ENCODE assay signal across 40 cellular contexts in genomic region chr6:87419266-87419665, GRCh38. TPM values are rescaled to one million over a fixed set of nuclear protein-coding genes. Genes with fewer than 3 reads are reported as not detected.
"Had no signal": no experiment of that assay in that cellular context is flagged by ENCODE, and none has a peak within 500 bp of the region (broad histone marks: within the 10 kb centered on the region; RNA-seq: fewer than 3 reads in every experiment).

No MANE protein-coding gene starts in this region.

- ATAC-seq: activated naive CD4-positive, alpha-beta T cell treated with anti-CD3 and anti-CD28 coated beads, Interleukin-2, amount 50 U/mL, for 72 hours; activated naive CD8-positive, alpha-beta T cell treated with anti-CD3 and anti-CD28 coated beads, Interleukin-2, amount 50 U/mL, for 24 hours; activated T-cell treated with anti-CD3 and anti-CD28 coated beads, Interleukin-2, amount 50 U/mL, for 4 hours; activated T-cell treated with anti-CD3 and anti-CD28 coated beads, Interleukin-2, amount 50 U/mL, for 72 hours; activated T-helper 17 cell treated with anti-CD3 and anti-CD28 coated beads, Interleukin-2, amount 50 U/mL, for 72 hours; body of pancreas had no signal

- H3K4me3 Mint-ChIP-seq: activated naive CD4-positive, alpha-beta T cell treated with anti-CD3 and anti-CD28 coated beads for 36 hours; activated naive CD4-positive, alpha-beta T cell treated with anti-CD3 and anti-CD28 coated beads, Interleukin-2, amount 10 ng/mL, durations not matched to agents 7 days and 5 days; activated naive CD4-positive, alpha-beta T cell treated with anti-CD3 and anti-CD28 coated beads, Interleukin-2, amount 50 U/mL, for 24 hours; activated naive CD8-positive, alpha-beta T cell; activated naive CD8-positive, alpha-beta T cell treated with anti-CD3 and anti-CD28 coated beads for 36 hours; activated naive CD8-positive, alpha-beta T cell treated with anti-CD3 and anti-CD28 coated beads, Interleukin-2, amount 10 ng/mL, durations not matched to agents 7 days and 5 days; activated naive CD8-positive, alpha-beta T cell treated with anti-CD3 and anti-CD28 coated beads, Interleukin-2, amount 50 U/mL, for 24 hours; activated T-cell treated with anti-CD3 and anti-CD28 coated beads, Interleukin-2, amount 50 U/mL, for 24 hours; activated T-cell treated with anti-CD3 and anti-CD28 coated beads, Interleukin-2, amount 50 U/mL, for 4 hours; activated T-cell treated with anti-CD3 and anti-CD28 coated beads, Interleukin-2, amount 50 U/mL, for 72 hours; activated T-helper 1 cell treated with anti-CD3 and anti-CD28 coated beads, Interleukin-12 subunit alpha, Interleukin-12 subunit beta, Interleukin-2, Interleukin-4 antibody, amounts not matched to agents 30 ng/mL and 10 ng/mL and 1 ng/mL, durations not matched to agents 14 hours and 24 hours and 36 hours; activated T-helper 17 cell treated with anti-CD3 and anti-CD28 coated beads, Interleukin-2, amount 50 U/mL, for 72 hours; brain; central memory CD8-positive, alpha-beta T cell had no signal

- H3K27me3 Mint-ChIP-seq: activated naive CD4-positive, alpha-beta T cell treated with anti-CD3 and anti-CD28 coated beads, Interleukin-2, amount 50 U/mL, for 24 hours; activated naive CD8-positive, alpha-beta T cell; activated naive CD8-positive, alpha-beta T cell treated with anti-CD3 and anti-CD28 coated beads for 36 hours; activated naive CD8-positive, alpha-beta T cell treated with anti-CD3 and anti-CD28 coated beads, Interleukin-2, amount 50 U/mL, for 24 hours; brain; central memory CD8-positive, alpha-beta T cell had no signal

- DNase-seq: activated effector memory CD4-positive, alpha-beta T cell treated with anti-CD3 and anti-CD28 coated beads, Interleukin-2, amount 50 U/mL, for 16 hours; activated effector memory CD4-positive, alpha-beta T cell treated with Interleukin-2 at 50 U/mL for 16 hours; activated gamma-delta T cell; activated gamma-delta T cell treated with Interleukin-2 at 50 U/mL for 16 hours; activated naive CD4-positive, alpha-beta T cell; activated naive CD4-positive, alpha-beta T cell treated with anti-CD3 and anti-CD28 coated beads for 36 hours; activated naive CD4-positive, alpha-beta T cell treated with anti-CD3 and anti-CD28 coated beads, Interleukin-2, amount 10 ng/mL, durations not matched to agents 7 days and 5 days; activated naive CD4-positive, alpha-beta T cell treated with anti-CD3 and anti-CD28 coated beads, Interleukin-2, amount 50 U/mL, for 16 hours; activated naive CD4-positive, alpha-beta T cell treated with Interleukin-2 at 50 U/mL for 16 hours; activated naive CD8-positive, alpha-beta T cell treated with anti-CD3 and anti-CD28 coated beads for 36 hours; activated naive CD8-positive, alpha-beta T cell treated with anti-CD3 and anti-CD28 coated beads, Interleukin-2, amount 10 ng/mL, durations not matched to agents 7 days and 5 days; activated naive CD8-positive, alpha-beta T cell treated with anti-CD3 and anti-CD28 coated beads, Interleukin-2, amount 50 U/mL, for 24 hours; activated T-cell treated with anti-CD3 and anti-CD28 coated beads, Interleukin-2, amount 50 U/mL, for 1 hour; activated T-cell treated with anti-CD3 and anti-CD28 coated beads, Interleukin-2, amount 50 U/mL, for 24 hours; activated T-cell treated with anti-CD3 and anti-CD28 coated beads, Interleukin-2, amount 50 U/mL, for 4 hours; activated T-cell treated with anti-CD3 and anti-CD28 coated beads, Interleukin-2, amount 50 U/mL, for 48 hours; activated T-cell treated with anti-CD3 and anti-CD28 coated beads, Interleukin-2, amount 50 U/mL, for 72 hours; adrenal gland; amniotic stem cell; amygdala; anterior cingulate cortex; aorta; body of pancreas; brain microvascular endothelial cell; caudate nucleus; central memory CD4-positive, alpha-beta T cell; cerebellar nuclear complex had no signal

- H3K27ac Mint-ChIP-seq: activated naive CD4-positive, alpha-beta T cell treated with anti-CD3 and anti-CD28 coated beads for 36 hours; activated naive CD4-positive, alpha-beta T cell treated with anti-CD3 and anti-CD28 coated beads, Interleukin-2, amount 10 ng/mL, durations not matched to agents 7 days and 5 days; activated naive CD4-positive, alpha-beta T cell treated with anti-CD3 and anti-CD28 coated beads, Interleukin-2, amount 50 U/mL, for 24 hours; activated naive CD4-positive, alpha-beta T cell treated with anti-CD3 and anti-CD28 coated beads, Interleukin-2, amount 50 U/mL, for 72 hours; activated naive CD8-positive, alpha-beta T cell; activated naive CD8-positive, alpha-beta T cell treated with anti-CD3 and anti-CD28 coated beads for 36 hours; activated naive CD8-positive, alpha-beta T cell treated with anti-CD3 and anti-CD28 coated beads, Interleukin-2, amount 10 ng/mL, durations not matched to agents 7 days and 5 days; activated naive CD8-positive, alpha-beta T cell treated with anti-CD3 and anti-CD28 coated beads, Interleukin-2, amount 50 U/mL, for 24 hours; activated T-cell treated with anti-CD3 and anti-CD28 coated beads, Interleukin-2, amount 50 U/mL, for 24 hours; activated T-cell treated with anti-CD3 and anti-CD28 coated beads, Interleukin-2, amount 50 U/mL, for 72 hours; activated T-helper 1 cell treated with anti-CD3 and anti-CD28 coated beads, Interleukin-12 subunit alpha, Interleukin-12 subunit beta, Interleukin-2, Interleukin-4 antibody, amounts not matched to agents 30 ng/mL and 10 ng/mL and 1 ng/mL, durations not matched to agents 14 hours and 24 hours and 36 hours; activated T-helper 17 cell treated with anti-CD3 and anti-CD28 coated beads, Interleukin-2, amount 50 U/mL, for 72 hours; activated T-helper 2 cell treated with anti-CD3 and anti-CD28 coated beads, Interferon-gamma antibody, Interleukin-2, Interleukin-4, amounts not matched to agents 10 μg/mL and 5 μg/mL and 100 μg/mL, durations not matched to agents 14 hours and 24 hours and 36 hours; brain had no signal

- H3K9me3 Mint-ChIP-seq: activated naive CD4-positive, alpha-beta T cell treated with anti-CD3 and anti-CD28 coated beads for 36 hours; activated naive CD4-positive, alpha-beta T cell treated with anti-CD3 and anti-CD28 coated beads, Interleukin-2, amount 10 ng/mL, durations not matched to agents 7 days and 5 days; activated naive CD4-positive, alpha-beta T cell treated with anti-CD3 and anti-CD28 coated beads, Interleukin-2, amount 50 U/mL, for 24 hours; activated naive CD4-positive, alpha-beta T cell treated with anti-CD3 and anti-CD28 coated beads, Interleukin-2, amount 50 U/mL, for 72 hours; activated naive CD8-positive, alpha-beta T cell treated with anti-CD3 and anti-CD28 coated beads for 36 hours; activated naive CD8-positive, alpha-beta T cell treated with anti-CD3 and anti-CD28 coated beads, Interleukin-2, amount 10 ng/mL, durations not matched to agents 7 days and 5 days; activated naive CD8-positive, alpha-beta T cell treated with anti-CD3 and anti-CD28 coated beads, Interleukin-2, amount 50 U/mL, for 24 hours; activated T-cell treated with anti-CD3 and anti-CD28 coated beads, Interleukin-2, amount 50 U/mL, for 24 hours; activated T-cell treated with anti-CD3 and anti-CD28 coated beads, Interleukin-2, amount 50 U/mL, for 4 hours; activated T-cell treated with anti-CD3 and anti-CD28 coated beads, Interleukin-2, amount 50 U/mL, for 72 hours; activated T-helper 1 cell treated with anti-CD3 and anti-CD28 coated beads, Interleukin-12 subunit alpha, Interleukin-12 subunit beta, Interleukin-2, Interleukin-4 antibody, amounts not matched to agents 30 ng/mL and 10 ng/mL and 1 ng/mL, durations not matched to agents 14 hours and 24 hours and 36 hours; activated T-helper 17 cell treated with anti-CD3 and anti-CD28 coated beads, Interleukin-2, amount 50 U/mL, for 72 hours; activated T-helper 2 cell treated with anti-CD3 and anti-CD28 coated beads, Interferon-gamma antibody, Interleukin-2, Interleukin-4, amounts not matched to agents 10 μg/mL and 5 μg/mL and 100 μg/mL, durations not matched to agents 14 hours and 24 hours and 36 hours; brain; central memory CD8-positive, alpha-beta T cell had no signal

- H3K36me3 Mint-ChIP-seq: activated naive CD4-positive, alpha-beta T cell treated with anti-CD3 and anti-CD28 coated beads, Interleukin-2, amount 10 ng/mL, durations not matched to agents 7 days and 5 days; activated naive CD4-positive, alpha-beta T cell treated with anti-CD3 and anti-CD28 coated beads, Interleukin-2, amount 50 U/mL, for 24 hours; activated naive CD4-positive, alpha-beta T cell treated with anti-CD3 and anti-CD28 coated beads, Interleukin-2, amount 50 U/mL, for 72 hours; activated naive CD8-positive, alpha-beta T cell; activated naive CD8-positive, alpha-beta T cell treated with anti-CD3 and anti-CD28 coated beads for 36 hours; activated naive CD8-positive, alpha-beta T cell treated with anti-CD3 and anti-CD28 coated beads, Interleukin-2, amount 10 ng/mL, durations not matched to agents 7 days and 5 days; brain had no signal

- H3K4me1 Mint-ChIP-seq: activated naive CD4-positive, alpha-beta T cell treated with anti-CD3 and anti-CD28 coated beads, Interleukin-2, amount 10 ng/mL, durations not matched to agents 7 days and 5 days; activated naive CD4-positive, alpha-beta T cell treated with anti-CD3 and anti-CD28 coated beads, Interleukin-2, amount 50 U/mL, for 24 hours; activated naive CD8-positive, alpha-beta T cell treated with anti-CD3 and anti-CD28 coated beads for 36 hours; activated naive CD8-positive, alpha-beta T cell treated with anti-CD3 and anti-CD28 coated beads, Interleukin-2, amount 10 ng/mL, durations not matched to agents 7 days and 5 days; activated naive CD8-positive, alpha-beta T cell treated with anti-CD3 and anti-CD28 coated beads, Interleukin-2, amount 50 U/mL, for 24 hours; activated T-helper 17 cell treated with anti-CD3 and anti-CD28 coated beads, Interleukin-2, amount 50 U/mL, for 72 hours; brain; central memory CD8-positive, alpha-beta T cell had no signal

- H3K27ac ChIP-seq: adrenal gland, ascending aorta, body of pancreas, brain microvascular endothelial cell, breast epithelium, cardiac muscle cell had no signal

RNA-seq across cellular contexts. Expression of gene CFAP206, which starts 11.5 kb away (rescaled TPM):
- total RNA-seq: activated naive CD4-positive, alpha-beta T cell treated with anti-CD3 and anti-CD28 coated beads for 36 hours; activated naive CD4-positive, alpha-beta T cell treated with anti-CD3 and anti-CD28 coated beads, Interleukin-2, amount 50 U/mL, for 72 hours; activated naive CD8-positive, alpha-beta T cell treated with anti-CD3 and anti-CD28 coated beads for 36 hours; activated naive CD8-positive, alpha-beta T cell treated with anti-CD3 and anti-CD28 coated beads, Interleukin-2, amount 10 ng/mL, durations not matched to agents 7 days and 5 days; activated T-cell treated with anti-CD3 and anti-CD28 coated beads, Interleukin-2, amount 50 U/mL, for 4 hours; activated T-cell treated with anti-CD3 and anti-CD28 coated beads, Interleukin-2, amount 50 U/mL, for 72 hours; activated T-helper 1 cell treated with anti-CD3 and anti-CD28 coated beads, Interleukin-12 subunit alpha, Interleukin-12 subunit beta, Interleukin-2, Interleukin-4 antibody, amounts not matched to agents 30 ng/mL and 10 ng/mL and 1 ng/mL, durations not matched to agents 14 hours and 24 hours and 36 hours; activated T-helper 17 cell treated with anti-CD3 and anti-CD28 coated beads, Interleukin-2, amount 50 U/mL, for 72 hours; activated T-helper 2 cell treated with anti-CD3 and anti-CD28 coated beads, Interferon-gamma antibody, Interleukin-2, Interleukin-4, amounts not matched to agents 10 μg/mL and 5 μg/mL and 100 μg/mL, durations not matched to agents 14 hours and 24 hours and 36 hours; body of pancreas; bronchial epithelial cell; cardiac muscle cell; cardiac septum had no signal
